18 cellular contexts compared by ENCODE assay signal in genomic region chr17:78272914-78273258, GRCh38. TPM values are rescaled to one million over a fixed set of nuclear protein-coding genes. Genes with fewer than 3 reads are reported as not detected.
DNase-seq lines count a peak whose midpoint lies in the region; ATAC-seq and TF ChIP-seq lines count a peak whose summit lies in the region.
"Had no signal": no experiment of that assay in that cellular context is flagged by ENCODE, and none has a peak within 500 bp of the region (broad histone marks: within the 10 kb centered on the region; RNA-seq: fewer than 3 reads in every experiment).

No MANE protein-coding gene starts in this region.

- ATAC-seq in foreskin keratinocyte: no peak
- ATAC-seq in psoas muscle: no peak
- no peak for ATAC-seq in HG03108 (IDR thresholded peaks at IDR 0.05; ENCODE audit: unreplicated experiment)
- no peak for ATAC-seq in GM21381 (IDR thresholded peaks at IDR 0.05; ENCODE audit: unreplicated experiment)

- no peak overlapping the region for H3K4me3 Mint-ChIP-seq in T-helper 1 cell treated with Interleukin-12 subunit alpha and Interleukin-12 subunit beta and Interleukin-4 antibody, amounts not matched to agents 30 μg/mL and 1 μg/mL, for 36 hours
- H3K4me3 Mint-ChIP-seq: activated CD4-positive, alpha-beta memory T cell treated with anti-CD3 and anti-CD28 coated beads, Interleukin-2, amount 10 ng/mL, durations not matched to agents 7 days and 5 days; activated naive CD8-positive, alpha-beta T cell treated with anti-CD3 and anti-CD28 coated beads, Interleukin-2, amount 50 U/mL, for 24 hours had no signal

- H3K27ac ChIP-seq in foreskin keratinocyte (peak overlapping the region; percentile 64), psoas muscle (no peak overlapping the region), brain microvascular endothelial cell (no peak overlapping the region)
- H3K27ac ChIP-seq: tibial artery had no signal

- H3K36me3 ChIP-seq in psoas muscle (ENCODE audit: insufficient read depth in 1 of 2, low read depth in 1 of 2) (no peaks in the 10 kb centered on the region), brain microvascular endothelial cell (replicated peaks) (no peaks in the 10 kb centered on the region)
- H3K36me3 ChIP-seq: tibial artery had no signal

- DNase-seq in T-helper 1 cell (no peak), NOMO-1 treated with DMSO at 0.1 percent for 48 hours (lab: John Stamatoyannopoulos, UW; ENCODE audit: unreplicated experiment) (peak; percentile 14), foreskin keratinocyte (no peak), psoas muscle (peak in 1 of 2 donors; percentile 38), brain microvascular endothelial cell (no peak)
- DNase-seq: cortex of kidney, DND-41, NCI-H1092, tibial artery had no signal

- H3K4me1 ChIP-seq in foreskin keratinocyte (no peaks in the 10 kb centered on the region), psoas muscle (peaks cover 1% of the 10 kb centered on the region)

- no peak for TF ChIP-seq CTCF in foreskin keratinocyte (conservative IDR thresholded peaks at IDR 0.05)
- TF ChIP-seq CTCF in psoas muscle (IDR thresholded peaks at IDR 0.05): no peak
- TF ChIP-seq CTCF in brain microvascular endothelial cell (IDR thresholded peaks at IDR 0.05; ENCODE audit: low read depth, low read length, missing control alignments): no peak

- no peaks in the 10 kb centered on the region for H3K9me3 ChIP-seq in psoas muscle
- H3K9me3 ChIP-seq: tibial artery had no signal

- in situ Hi-C loops in brain microvascular endothelial cell (cut with HindIII; ENCODE audit: low pct_ligation_motif_present, low sequenced_read_pairs): no loop called here

- no peaks in the 10 kb centered on the region for H3K27me3 Mint-ChIP-seq in T-helper 1 cell treated with Interleukin-12 subunit alpha and Interleukin-12 subunit beta and Interleukin-4 antibody, amounts not matched to agents 30 μg/mL and 1 μg/mL, for 36 hours (ENCODE audit: low read depth)
- H3K27me3 Mint-ChIP-seq: activated naive CD8-positive, alpha-beta T cell treated with anti-CD3 and anti-CD28 coated beads, Interleukin-2, amount 50 U/mL, for 24 hours had no signal

- intact Hi-C loops in psoas muscle (cut with DNase I): no loop called here

- 42 to 51% (median 44%) methylated on average over 7 of the region's 7 CpGs for WGBS in psoas muscle, 3 donors

- peaks cover 11% of the 10 kb centered on the region for H3K36me3 Mint-ChIP-seq in T-helper 1 cell treated with Interleukin-12 subunit alpha and Interleukin-12 subunit beta and Interleukin-4 antibody, amounts not matched to agents 30 μg/mL and 1 μg/mL, for 36 hours (ENCODE audit: low read depth)

- H3K27me3 ChIP-seq in foreskin keratinocyte (peaks cover 59% of the 10 kb centered on the region), psoas muscle (ENCODE audit: insufficient read depth in 3 of 3, low read length in 2 of 3) (peaks cover 0 to 21% (median 10%) of the 10 kb centered on the region in 3 donors), brain microvascular endothelial cell (replicated peaks) (peaks cover 12% of the 10 kb centered on the region)

- peaks cover 3% of the 10 kb centered on the region for H3K9me3 Mint-ChIP-seq in T-helper 1 cell treated with Interleukin-12 subunit alpha and Interleukin-12 subunit beta and Interleukin-4 antibody, amounts not matched to agents 30 μg/mL and 1 μg/mL, for 36 hours
- H3K9me3 Mint-ChIP-seq: activated CD4-positive, alpha-beta memory T cell treated with anti-CD3 and anti-CD28 coated beads, Interleukin-2, amount 10 ng/mL, durations not matched to agents 7 days and 5 days; activated naive CD8-positive, alpha-beta T cell treated with anti-CD3 and anti-CD28 coated beads, Interleukin-2, amount 50 U/mL, for 24 hours; neural crest cell had no signal

- peak overlapping the region; percentile 6 for H3K4me3 ChIP-seq in psoas muscle
- no peak overlapping the region for H3K4me3 ChIP-seq in brain microvascular endothelial cell (ENCODE audit: low read depth, low read length)
- H3K4me3 ChIP-seq: tibial artery had no signal

- peaks cover 40% of the 10 kb centered on the region for H3K4me1 Mint-ChIP-seq in T-helper 1 cell treated with Interleukin-12 subunit alpha and Interleukin-12 subunit beta and Interleukin-4 antibody, amounts not matched to agents 30 μg/mL and 1 μg/mL, for 36 hours (ENCODE audit: low read depth)

- peak overlapping the region; percentile 77 for H3K27ac Mint-ChIP-seq in T-helper 1 cell treated with Interleukin-12 subunit alpha and Interleukin-12 subunit beta and Interleukin-4 antibody, amounts not matched to agents 30 μg/mL and 1 μg/mL, for 36 hours
- H3K27ac Mint-ChIP-seq: activated CD4-positive, alpha-beta memory T cell treated with anti-CD3 and anti-CD28 coated beads, Interleukin-2, amount 10 ng/mL, durations not matched to agents 7 days and 5 days; activated naive CD8-positive, alpha-beta T cell treated with anti-CD3 and anti-CD28 coated beads, Interleukin-2, amount 50 U/mL, for 24 hours had no signal

RNA-seq across cellular contexts. Expression of gene TMEM235, which starts 41.5 kb away (rescaled TPM):
- not detected in 2 replicates for total RNA-seq in foreskin keratinocyte
- polyA plus RNA-seq in foreskin keratinocyte: not detected in 2 replicates
- total RNA-seq in psoas muscle: not detected
- polyA plus RNA-seq in psoas muscle: not detected
- total RNA-seq: activated CD4-positive, alpha-beta memory T cell treated with anti-CD3 and anti-CD28 coated beads, Interleukin-2, amount 10 ng/mL, durations not matched to agents 7 days and 5 days; fibroblast of villous mesenchyme; neural crest cell; T-helper 2 cell treated with Interferon-gamma antibody and Interleukin-4, amounts not matched to agents 100 ng/mL and 5 ng/mL, for 36 hours had no signal
- polyA plus RNA-seq: small intestine had no signal

RNA-seq across cellular contexts. Expression of gene BIRC5, which starts 58.8 kb away (rescaled TPM):
- total RNA-seq in foreskin keratinocyte (54.7 and 69.5 TPM in 2 replicates), psoas muscle (under 1 TPM in 2 of 4 donors, not detected in 2; 0.12 to 0.34 TPM)
- polyA plus RNA-seq in foreskin keratinocyte (52.8 and 67.9 TPM in 2 replicates), psoas muscle (under 1 TPM; 0.06 to 0.96 (median 0.23) TPM)

Comparison
In these comparisons a context has a peak if more than half of its experiments do, and no peak if none do; other contexts are left out.
1. RNA of gene BIRC5, which starts 58.8 kb away (total RNA-seq): 54.7 to 69.5 TPM in foreskin keratinocyte; 0.12 to 0.34 TPM in psoas muscle; every median in the first group is over 10 times any median in the second.